ENCODE assay signal across 25 cellular contexts in the genomic region with DNA sequence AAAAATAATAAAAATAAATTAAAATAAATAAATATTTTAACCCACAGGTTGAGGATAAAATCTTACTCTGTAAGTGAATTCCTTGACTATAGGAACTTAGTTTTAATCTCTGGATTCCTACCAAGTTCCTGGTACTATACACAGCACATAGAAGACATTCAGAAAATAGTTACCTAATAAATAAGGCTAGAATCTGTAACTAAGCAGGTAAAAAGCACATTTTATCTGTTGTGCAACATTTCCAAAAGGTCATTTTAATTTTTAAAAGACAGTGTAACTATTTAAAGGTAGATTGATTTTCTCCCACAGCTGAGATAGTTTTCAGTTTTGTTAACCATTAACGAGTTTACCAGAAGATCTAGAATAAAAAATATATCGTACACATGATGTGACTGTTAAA. TPM values are rescaled to one million over a fixed set of nuclear protein-coding genes. Genes with fewer than 3 reads are reported as not detected.
"Had no signal": no experiment of that assay in that cellular context is flagged by ENCODE, and none has a peak within 500 bp of the region (broad histone marks: within the 10 kb centered on the region; RNA-seq: fewer than 3 reads in every experiment).

No MANE protein-coding gene starts in this region.

- FAIRE-seq: K562, RCC 7860 had no signal

- H3K4me1 ChIP-seq: SJSA1 had no signal

- H3K27ac Mint-ChIP-seq: IgD-negative memory B cell had no signal

- H3K9me3 ChIP-seq: SJSA1 had no signal

- H3K4me1 Mint-ChIP-seq: IgD-negative memory B cell had no signal

- H3K27me3 ChIP-seq: SJSA1 had no signal

- H3K9me3 Mint-ChIP-seq: IgD-negative memory B cell had no signal

- H3K27me3 Mint-ChIP-seq: IgD-negative memory B cell had no signal

- H3K4me3 ChIP-seq: K562, SJSA1, SK-N-MC had no signal

- H3K36me3 ChIP-seq: SJSA1 had no signal

- H3K27ac ChIP-seq: KMS-11, SJSA1, SK-N-MC had no signal

- H3K4me3 Mint-ChIP-seq: IgD-negative memory B cell had no signal

- ATAC-seq: K562 had no signal

- DNase-seq: Kasumi-1, MM.1S, NCI-H1092 treated with DMSO at 0.1 percent for 48 hours, NCI-H1436, NCI-H187, NCI-H2029, NCI-H2081 treated with DMSO at 0.1 percent for 48 hours, NCI-H2171, NCI-H226, NCI-H446, NCI-H510A, NCI-H524 treated with DMSO at 0.1 percent for 48 hours, NCI-H69, NCI-H774, Right ventricle myocardium superior, RPMI8226, SIG-M5 had no signal

RNA-seq across cellular contexts. Expression of a gene that starts 47.8 kb away (rescaled TPM):
- total RNA-seq: HT-29, K562, M059J, Right ventricle myocardium superior, SJSA1 had no signal
